In genomic region chr19:506404-507285, GRCh38 we compare ENCODE assay signal across 2 cellular contexts.
TF ChIP-seq lines count a peak whose summit lies in the region.

No MANE protein-coding gene starts in this region.

TF ChIP-seq in A549, 52 proteins besides CTCF, POLR2A, EP300 and RAD21:
- TF ChIP-seq FOXS1 (CRISPR knock-in tag; IDR thresholded peaks at IDR 0.05) (no peak), PHF8 (IDR thresholded peaks at IDR 0.05; ENCODE audit: borderline replicate concordance, low read depth) (peak; percentile 27; the same call in 1 of the 2 replicates), MAX (IDR thresholded peaks at IDR 0.05) (peak; percentile 61; the same call in 1 of the 2 replicates), SMC3 (IDR thresholded peaks at IDR 0.05) (peak; percentile 63)

TF ChIP-seq in K562, 482 proteins besides CTCF, POLR2A, EP300 and RAD21 (continues in another document):
- no peak for TF ChIP-seq ZKSCAN3 (CRISPR knock-in tag; IDR thresholded peaks at IDR 0.05)
- peak; percentile 39; the same call in 1 of the 2 replicates for TF ChIP-seq ZKSCAN1 (IDR thresholded peaks at IDR 0.05; ENCODE audit: low read depth, low read length)
- TF ChIP-seq KDM1A (IDR thresholded peaks at IDR 0.05): peak in 1 of 2 experiments; percentile 74; a peak in 2 of 4 replicates
- TF ChIP-seq ZNF609 (CRISPR knock-in tag; IDR thresholded peaks at IDR 0.05; ENCODE audit: borderline replicate concordance): no peak
- peak; percentile 76; the same call in 1 of the 2 replicates for TF ChIP-seq HDAC2 (IDR thresholded peaks at IDR 0.05)
- no peak for TF ChIP-seq RBM39 (optimal IDR thresholded peaks at IDR 0.05; ENCODE audit: low read depth, low read length)
- no peak for TF ChIP-seq BRF2 (IDR thresholded peaks at IDR 0.05; ENCODE audit: borderline replicate concordance, insufficient read depth, insufficient read length)
- TF ChIP-seq NRF1 (conservative IDR thresholded peaks at IDR 0.05 in 1 of 2, IDR thresholded peaks at IDR 0.05 in 1 of 2): peak; percentile 96 to 97
- no peak for TF ChIP-seq RBM25 (IDR thresholded peaks at IDR 0.05; ENCODE audit: low read depth, low read length, severe bottlenecking)
- peak; percentile 26; the same call in 1 of the 2 replicates for TF ChIP-seq HNRNPL (IDR thresholded peaks at IDR 0.05; ENCODE audit: low read depth, low read length)
- TF ChIP-seq SRF (CRISPR knock-in tag; IDR thresholded peaks at IDR 0.05): no peak; a peak in 1 of 4 replicates
- peak; percentile 40 for TF ChIP-seq PHF20 (IDR thresholded peaks at IDR 0.05; ENCODE audit: partially characterized antibody)
- TF ChIP-seq YBX1 (IDR thresholded peaks at IDR 0.05): no peak
- TF ChIP-seq STAG1 (CRISPR knock-in tag; IDR thresholded peaks at IDR 0.05; ENCODE audit: borderline replicate concordance): peak; percentile 54; the same call in 1 of the 2 replicates
- TF ChIP-seq ZEB2 (IDR thresholded peaks at IDR 0.05): no peak
- TF ChIP-seq RBM14 (IDR thresholded peaks at IDR 0.05; ENCODE audit: borderline replicate concordance, insufficient read depth, low read depth, low read length): no peak
- TF ChIP-seq GATAD2A (IDR thresholded peaks at IDR 0.05): peak; percentile 73
- TF ChIP-seq, protein P1, sequence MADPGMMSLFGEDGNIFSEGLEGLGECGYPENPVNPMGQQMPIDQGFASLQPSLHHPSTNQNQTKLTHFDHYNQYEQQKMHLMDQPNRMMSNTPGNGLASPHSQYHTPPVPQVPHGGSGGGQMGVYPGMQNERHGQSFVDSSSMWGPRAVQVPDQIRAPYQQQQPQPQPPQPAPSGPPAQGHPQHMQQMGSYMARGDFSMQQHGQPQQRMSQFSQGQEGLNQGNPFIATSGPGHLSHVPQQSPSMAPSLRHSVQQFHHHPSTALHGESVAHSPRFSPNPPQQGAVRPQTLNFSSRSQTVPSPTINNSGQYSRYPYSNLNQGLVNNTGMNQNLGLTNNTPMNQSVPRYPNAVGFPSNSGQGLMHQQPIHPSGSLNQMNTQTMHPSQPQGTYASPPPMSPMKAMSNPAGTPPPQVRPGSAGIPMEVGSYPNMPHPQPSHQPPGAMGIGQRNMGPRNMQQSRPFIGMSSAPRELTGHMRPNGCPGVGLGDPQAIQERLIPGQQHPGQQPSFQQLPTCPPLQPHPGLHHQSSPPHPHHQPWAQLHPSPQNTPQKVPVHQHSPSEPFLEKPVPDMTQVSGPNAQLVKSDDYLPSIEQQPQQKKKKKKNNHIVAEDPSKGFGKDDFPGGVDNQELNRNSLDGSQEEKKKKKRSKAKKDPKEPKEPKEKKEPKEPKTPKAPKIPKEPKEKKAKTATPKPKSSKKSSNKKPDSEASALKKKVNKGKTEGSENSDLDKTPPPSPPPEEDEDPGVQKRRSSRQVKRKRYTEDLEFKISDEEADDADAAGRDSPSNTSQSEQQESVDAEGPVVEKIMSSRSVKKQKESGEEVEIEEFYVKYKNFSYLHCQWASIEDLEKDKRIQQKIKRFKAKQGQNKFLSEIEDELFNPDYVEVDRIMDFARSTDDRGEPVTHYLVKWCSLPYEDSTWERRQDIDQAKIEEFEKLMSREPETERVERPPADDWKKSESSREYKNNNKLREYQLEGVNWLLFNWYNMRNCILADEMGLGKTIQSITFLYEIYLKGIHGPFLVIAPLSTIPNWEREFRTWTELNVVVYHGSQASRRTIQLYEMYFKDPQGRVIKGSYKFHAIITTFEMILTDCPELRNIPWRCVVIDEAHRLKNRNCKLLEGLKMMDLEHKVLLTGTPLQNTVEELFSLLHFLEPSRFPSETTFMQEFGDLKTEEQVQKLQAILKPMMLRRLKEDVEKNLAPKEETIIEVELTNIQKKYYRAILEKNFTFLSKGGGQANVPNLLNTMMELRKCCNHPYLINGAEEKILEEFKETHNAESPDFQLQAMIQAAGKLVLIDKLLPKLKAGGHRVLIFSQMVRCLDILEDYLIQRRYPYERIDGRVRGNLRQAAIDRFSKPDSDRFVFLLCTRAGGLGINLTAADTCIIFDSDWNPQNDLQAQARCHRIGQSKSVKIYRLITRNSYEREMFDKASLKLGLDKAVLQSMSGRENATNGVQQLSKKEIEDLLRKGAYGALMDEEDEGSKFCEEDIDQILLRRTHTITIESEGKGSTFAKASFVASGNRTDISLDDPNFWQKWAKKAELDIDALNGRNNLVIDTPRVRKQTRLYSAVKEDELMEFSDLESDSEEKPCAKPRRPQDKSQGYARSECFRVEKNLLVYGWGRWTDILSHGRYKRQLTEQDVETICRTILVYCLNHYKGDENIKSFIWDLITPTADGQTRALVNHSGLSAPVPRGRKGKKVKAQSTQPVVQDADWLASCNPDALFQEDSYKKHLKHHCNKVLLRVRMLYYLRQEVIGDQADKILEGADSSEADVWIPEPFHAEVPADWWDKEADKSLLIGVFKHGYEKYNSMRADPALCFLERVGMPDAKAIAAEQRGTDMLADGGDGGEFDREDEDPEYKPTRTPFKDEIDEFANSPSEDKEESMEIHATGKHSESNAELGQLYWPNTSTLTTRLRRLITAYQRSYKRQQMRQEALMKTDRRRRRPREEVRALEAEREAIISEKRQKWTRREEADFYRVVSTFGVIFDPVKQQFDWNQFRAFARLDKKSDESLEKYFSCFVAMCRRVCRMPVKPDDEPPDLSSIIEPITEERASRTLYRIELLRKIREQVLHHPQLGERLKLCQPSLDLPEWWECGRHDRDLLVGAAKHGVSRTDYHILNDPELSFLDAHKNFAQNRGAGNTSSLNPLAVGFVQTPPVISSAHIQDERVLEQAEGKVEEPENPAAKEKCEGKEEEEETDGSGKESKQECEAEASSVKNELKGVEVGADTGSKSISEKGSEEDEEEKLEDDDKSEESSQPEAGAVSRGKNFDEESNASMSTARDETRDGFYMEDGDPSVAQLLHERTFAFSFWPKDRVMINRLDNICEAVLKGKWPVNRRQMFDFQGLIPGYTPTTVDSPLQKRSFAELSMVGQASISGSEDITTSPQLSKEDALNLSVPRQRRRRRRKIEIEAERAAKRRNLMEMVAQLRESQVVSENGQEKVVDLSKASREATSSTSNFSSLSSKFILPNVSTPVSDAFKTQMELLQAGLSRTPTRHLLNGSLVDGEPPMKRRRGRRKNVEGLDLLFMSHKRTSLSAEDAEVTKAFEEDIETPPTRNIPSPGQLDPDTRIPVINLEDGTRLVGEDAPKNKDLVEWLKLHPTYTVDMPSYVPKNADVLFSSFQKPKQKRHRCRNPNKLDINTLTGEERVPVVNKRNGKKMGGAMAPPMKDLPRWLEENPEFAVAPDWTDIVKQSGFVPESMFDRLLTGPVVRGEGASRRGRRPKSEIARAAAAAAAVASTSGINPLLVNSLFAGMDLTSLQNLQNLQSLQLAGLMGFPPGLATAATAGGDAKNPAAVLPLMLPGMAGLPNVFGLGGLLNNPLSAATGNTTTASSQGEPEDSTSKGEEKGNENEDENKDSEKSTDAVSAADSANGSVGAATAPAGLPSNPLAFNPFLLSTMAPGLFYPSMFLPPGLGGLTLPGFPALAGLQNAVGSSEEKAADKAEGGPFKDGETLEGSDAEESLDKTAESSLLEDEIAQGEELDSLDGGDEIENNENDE (IDR thresholded peaks at IDR 0.05; ENCODE audit: low read depth, low read length): no peak
- no peak; a peak in 1 of 3 replicates for TF ChIP-seq CBX3 (IDR thresholded peaks at IDR 0.05; ENCODE audit: borderline replicate concordance in 1 of 2, low read length in 2 of 2)
- no peak for TF ChIP-seq U2AF1 (optimal IDR thresholded peaks at IDR 0.05; ENCODE audit: low read depth, low read length)
- TF ChIP-seq HDAC1 (IDR thresholded peaks at IDR 0.05): peak in 1 of 2 experiments; percentile 68; a peak in 2 of 4 replicates
- TF ChIP-seq XRCC5 (IDR thresholded peaks at IDR 0.05; ENCODE audit: low read depth, low read length): peak; percentile 45; the same call in 1 of the 2 replicates
- TF ChIP-seq, protein P2, sequence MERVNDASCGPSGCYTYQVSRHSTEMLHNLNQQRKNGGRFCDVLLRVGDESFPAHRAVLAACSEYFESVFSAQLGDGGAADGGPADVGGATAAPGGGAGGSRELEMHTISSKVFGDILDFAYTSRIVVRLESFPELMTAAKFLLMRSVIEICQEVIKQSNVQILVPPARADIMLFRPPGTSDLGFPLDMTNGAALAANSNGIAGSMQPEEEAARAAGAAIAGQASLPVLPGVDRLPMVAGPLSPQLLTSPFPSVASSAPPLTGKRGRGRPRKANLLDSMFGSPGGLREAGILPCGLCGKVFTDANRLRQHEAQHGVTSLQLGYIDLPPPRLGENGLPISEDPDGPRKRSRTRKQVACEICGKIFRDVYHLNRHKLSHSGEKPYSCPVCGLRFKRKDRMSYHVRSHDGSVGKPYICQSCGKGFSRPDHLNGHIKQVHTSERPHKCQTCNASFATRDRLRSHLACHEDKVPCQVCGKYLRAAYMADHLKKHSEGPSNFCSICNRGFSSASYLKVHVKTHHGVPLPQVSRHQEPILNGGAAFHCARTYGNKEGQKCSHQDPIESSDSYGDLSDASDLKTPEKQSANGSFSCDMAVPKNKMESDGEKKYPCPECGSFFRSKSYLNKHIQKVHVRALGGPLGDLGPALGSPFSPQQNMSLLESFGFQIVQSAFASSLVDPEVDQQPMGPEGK (CRISPR knock-in tag; IDR thresholded peaks at IDR 0.05; ENCODE audit: borderline replicate concordance): no peak
- 0 out of 2 replicates have a peak, but pooled peaks have one; percentile 16 for TF ChIP-seq TARDBP (IDR thresholded peaks at IDR 0.05)
- TF ChIP-seq BMI1 (IDR thresholded peaks at IDR 0.05; ENCODE audit: low read length): peak; percentile 83
- no peak for TF ChIP-seq ZNF668 (CRISPR knock-in tag; IDR thresholded peaks at IDR 0.05)
- TF ChIP-seq THAP7 (CRISPR knock-in tag; IDR thresholded peaks at IDR 0.05): 0 out of 2 replicates have a peak, but pooled peaks have one; percentile 28
- TF ChIP-seq PHF8 (IDR thresholded peaks at IDR 0.05; ENCODE audit: borderline replicate concordance, low read length): no peak
- TF ChIP-seq MCM7 (IDR thresholded peaks at IDR 0.05): no peak
- TF ChIP-seq NBN (IDR thresholded peaks at IDR 0.05; ENCODE audit: low read depth): 0 out of 2 replicates have a peak, but pooled peaks have one; percentile 30
- TF ChIP-seq CSDE1 (IDR thresholded peaks at IDR 0.05): peak in 1 of 2 experiments; percentile 87; a peak in 2 of 4 replicates
- TF ChIP-seq ZBTB11 (CRISPR knock-in tag; IDR thresholded peaks at IDR 0.05): no peak
- TF ChIP-seq GATAD2B (IDR thresholded peaks at IDR 0.05; ENCODE audit: borderline replicate concordance): peak; percentile 85
